In the genomic region with DNA sequence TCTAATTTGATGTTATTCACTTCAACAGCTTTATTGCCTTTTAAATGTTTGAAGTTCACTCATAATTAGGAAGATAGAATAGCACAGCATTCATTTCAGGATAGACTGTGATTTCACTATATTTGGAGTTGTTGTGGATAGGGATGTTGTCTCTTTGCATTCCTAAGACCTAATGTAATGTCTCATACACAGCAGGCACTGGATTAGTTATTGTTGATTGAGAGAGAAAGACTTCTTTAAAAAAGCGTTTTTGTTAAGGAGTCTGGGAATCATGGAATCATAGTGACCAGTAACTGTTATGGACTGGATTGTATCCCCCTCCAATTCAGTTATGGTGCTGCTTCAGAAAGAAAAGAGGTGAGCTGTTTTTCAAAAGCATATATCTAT, we compare ENCODE assay signal across 15 cellular contexts.
DNase-seq lines count a peak whose midpoint lies in the region; ATAC-seq and TF ChIP-seq lines count a peak whose summit lies in the region.
"Had no signal": no experiment of that assay in that cellular context is flagged by ENCODE, and none has a peak within 500 bp of the region (broad histone marks: within the 10 kb centered on the region; RNA-seq: fewer than 3 reads in every experiment).

No MANE protein-coding gene starts in this region.

- no peaks in the 10 kb centered on the region for H3K9me2 ChIP-seq in GM23338 (ENCODE audit: insufficient read depth)

- no peaks in the 10 kb centered on the region for H3K27me3 Mint-ChIP-seq in GM23338 (ENCODE audit: insufficient read depth, low read depth, poor library complexity)

- intact Hi-C loops in right cardiac atrium (cut with DNase I), result no loop called here
- intact Hi-C loops in tibial artery (cut with DNase I; ENCODE audit: low total_unique reads), result no loop called here
- intact Hi-C loops in posterior cingulate gyrus (cut with DNase I), result no loop called here

- H3K4me3 Mint-ChIP-seq in GM23338, result no peak overlapping the region
- H3K4me3 Mint-ChIP-seq: activated T-cell treated with anti-CD3 and anti-CD28 coated beads, Interleukin-2, amount 50 U/mL, for 4 hours; natural killer cell treated with Interleukin-12 subunit alpha and Interleukin-12 subunit beta and Interleukin-15 and Interleukin-18, amount 100 ng/mL, for 72 hours had no signal

- no peaks in the 10 kb centered on the region for H3K9me3 ChIP-seq in right cardiac atrium (ENCODE audit: control insufficient read depth, low read length)
- no peaks in the 10 kb centered on the region for H3K9me3 ChIP-seq in tibial artery

- 38% methylated on average over 1 of the region's 1 CpG for WGBS in right cardiac atrium

- in situ Hi-C loops in astrocyte of the spinal cord (cut with HindIII; ENCODE audit: low sequenced_read_pairs), result no loop called here

- no peak overlapping the region for H3K4me3 ChIP-seq in GM23338
- no peak overlapping the region for H3K4me3 ChIP-seq in astrocyte of the spinal cord (ENCODE audit: low read depth, low read length)
- no peak overlapping the region for H3K4me3 ChIP-seq in right cardiac atrium (ENCODE audit: low read length)
- peak overlapping the region in 1 of 2 donors; percentile 14 for H3K4me3 ChIP-seq in tibial artery

- H3K36me3 ChIP-seq in GM23338 (ENCODE audit: insufficient read depth) (no peaks in the 10 kb centered on the region), tibial artery (no peaks in the 10 kb centered on the region)
- H3K36me3 ChIP-seq: WERI-Rb-1 had no signal

- H3K27ac Mint-ChIP-seq in GM23338, result no peak overlapping the region
- H3K27ac Mint-ChIP-seq: natural killer cell treated with Interleukin-12 subunit alpha and Interleukin-12 subunit beta and Interleukin-15 and Interleukin-18, amount 100 ng/mL, for 72 hours had no signal

- ATAC-seq in GM23338 (no peak), right cardiac atrium (peak; percentile 26 to 40), HG02973 (IDR thresholded peaks at IDR 0.05; ENCODE audit: unreplicated experiment) (no peak), HG02884 (IDR thresholded peaks at IDR 0.05; ENCODE audit: unreplicated experiment) (no peak), GM21576 (IDR thresholded peaks at IDR 0.05; ENCODE audit: unreplicated experiment) (no peak)
- ATAC-seq: activated T-cell treated with anti-CD3 and anti-CD28 coated beads, Interleukin-2, amount 50 U/mL, for 4 hours; natural killer cell treated with Interleukin-12 subunit alpha and Interleukin-12 subunit beta and Interleukin-15 and Interleukin-18, amount 100 ng/mL, for 72 hours had no signal

- DNase-seq in GM23338 (ENCODE audit: low spot score) (peak; percentile 7), astrocyte of the spinal cord (ENCODE audit: low read depth, low spot score) (peak; percentile 72), right cardiac atrium (no peak), tibial artery (no peak), posterior cingulate gyrus (no peak)
- DNase-seq: activated T-cell treated with anti-CD3 and anti-CD28 coated beads, Interleukin-2, amount 50 U/mL, for 4 hours; Calu3; caudate nucleus; NCI-H1417; stimulated activated CD4-positive, alpha-beta T cell treated with anti-CD3 and anti-CD28 coated beads, Interleukin-15, amount 100 ng/mL, for 24 hours; WERI-Rb-1 had no signal

- H3K36me3 Mint-ChIP-seq in GM23338 (ENCODE audit: low read depth), result no peaks in the 10 kb centered on the region
- H3K36me3 Mint-ChIP-seq: natural killer cell treated with Interleukin-12 subunit alpha and Interleukin-12 subunit beta and Interleukin-15 and Interleukin-18, amount 100 ng/mL, for 72 hours had no signal

- H4K20me1 ChIP-seq in GM23338 (replicated peaks; ENCODE audit: insufficient read depth), result no peaks in the 10 kb centered on the region

- TF ChIP-seq CTCF in GM23338 (conservative IDR thresholded peaks at IDR 0.05; ENCODE audit: low read depth in 2 of 2), result no peak
- TF ChIP-seq CTCF in astrocyte of the spinal cord (IDR thresholded peaks at IDR 0.05; ENCODE audit: low read depth, low read length), result no peak
- TF ChIP-seq CTCF in tibial artery (IDR thresholded peaks at IDR 0.05), result no peak

- H3K27me3 ChIP-seq in GM23338 (ENCODE audit: insufficient read depth) (no peaks in the 10 kb centered on the region), right cardiac atrium (ENCODE audit: control insufficient read depth, insufficient read depth) (no peaks in the 10 kb centered on the region), tibial artery (no peaks in the 10 kb centered on the region)

- H3F3A ChIP-seq in GM23338 (replicated peaks; ENCODE audit: low read depth), result no peaks in the 10 kb centered on the region

- no peaks in the 10 kb centered on the region; the same call in 1 of the 2 replicates for H3K4me1 ChIP-seq in GM23338 (ENCODE audit: insufficient read depth)
- H3K4me1 ChIP-seq in right cardiac atrium (ENCODE audit: control insufficient read depth, insufficient read depth, low read length), result no peaks in the 10 kb centered on the region
- peaks cover 0 to 55% (median 6%) of the 10 kb centered on the region in 4 donors for H3K4me1 ChIP-seq in tibial artery

- no peaks in the 10 kb centered on the region; the same call in 2 of the 3 replicates for H3K4me1 Mint-ChIP-seq in GM23338

- H2AFZ ChIP-seq in GM23338, result no peak overlapping the region

- H3K79me2 ChIP-seq in GM23338 (replicated peaks; ENCODE audit: insufficient read depth), result no peaks in the 10 kb centered on the region

- no peaks in the 10 kb centered on the region for H3K9me3 Mint-ChIP-seq in GM23338
- H3K9me3 Mint-ChIP-seq: activated T-cell treated with anti-CD3 and anti-CD28 coated beads, Interleukin-2, amount 50 U/mL, for 4 hours; natural killer cell treated with Interleukin-12 subunit alpha and Interleukin-12 subunit beta and Interleukin-15 and Interleukin-18, amount 100 ng/mL, for 72 hours had no signal

- H3K27ac ChIP-seq in GM23338 (ENCODE audit: low read depth) (no peak overlapping the region), right cardiac atrium (ENCODE audit: low read length) (no peak overlapping the region), tibial artery (peak overlapping the region; percentile 36 to 67)
- H3K27ac ChIP-seq: WERI-Rb-1 had no signal

- H3K4me2 ChIP-seq in GM23338, result no peak overlapping the region

TF ChIP-seq in GM23338, 12 proteins besides CTCF, POLR2A, EP300 and RAD21 (continues in another document):
- no peak for TF ChIP-seq EZH2phosphoT487 (IDR thresholded peaks at IDR 0.05; ENCODE audit: unreplicated experiment)
- TF ChIP-seq POLR2AphosphoS5 (IDR thresholded peaks at IDR 0.05; ENCODE audit: low read depth), result no peak
- no peak for TF ChIP-seq EZH2 (IDR thresholded peaks at IDR 0.05; ENCODE audit: low read depth, unreplicated experiment)
- no peak for TF ChIP-seq ZNF462 (CRISPR knock-in tag; IDR thresholded peaks at IDR 0.05)
- no peak for TF ChIP-seq NANOG (IDR thresholded peaks at IDR 0.05; ENCODE audit: borderline replicate concordance)

Comparison
In these comparisons a context has a peak if more than half of its experiments do, and no peak if none do; other contexts are left out.
1. ATAC-seq: peak in right cardiac atrium (2 of 2); none in GM23338 (single experiment), HG02973 (single experiment), HG02884 (single experiment) and GM21576 (single experiment).
2. DNase-seq: peak in GM23338 (single experiment) and astrocyte of the spinal cord (single experiment); none in right cardiac atrium (0 of 3), tibial artery (0 of 2) and posterior cingulate gyrus (0 of 10).
3. H3K27ac ChIP-seq: peak in tibial artery (2 of 2); none in GM23338 (single experiment) and right cardiac atrium (single experiment).